In the genomic region with DNA sequence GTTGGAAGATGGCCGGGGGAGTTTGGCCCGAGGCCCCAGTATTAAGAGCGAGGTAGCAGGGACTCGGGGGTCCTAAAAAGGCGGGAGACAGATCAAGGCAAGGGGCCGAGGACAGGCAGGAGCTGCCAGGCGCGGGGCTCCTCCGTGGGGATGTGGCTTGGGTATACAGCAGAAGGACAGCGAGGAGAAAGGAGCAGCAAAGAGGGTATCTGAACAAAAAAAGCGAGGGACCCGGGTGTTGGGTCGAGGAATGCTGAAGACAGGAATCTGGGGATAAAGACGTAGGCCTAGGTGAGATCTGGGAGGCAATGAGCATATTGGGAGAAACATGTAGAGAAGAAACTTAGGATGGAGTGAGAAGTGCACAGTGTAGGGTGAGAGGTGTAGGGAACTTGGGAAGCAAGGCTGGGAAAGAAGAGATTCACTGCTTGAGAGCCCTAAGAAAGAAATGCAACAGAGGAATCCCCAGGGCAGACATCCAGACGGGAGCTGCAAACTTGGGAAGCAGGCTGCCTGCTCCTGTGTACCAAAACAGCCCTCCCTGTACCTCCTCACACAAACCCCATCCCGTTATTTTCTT, we compare ENCODE assay signal across 8 cellular contexts. TPM values are rescaled to one million over a fixed set of nuclear protein-coding genes. Genes with fewer than 3 reads are reported as not detected.
DNase-seq lines count a peak whose midpoint lies in the region; ATAC-seq and FAIRE-seq lines count a peak whose summit lies in the region.

No MANE protein-coding gene starts in this region.

- ATAC-seq in GM19397 (IDR thresholded peaks at IDR 0.05; ENCODE audit: unreplicated experiment) (peak; percentile 26), left lobe of liver (peak; percentile 5)

- H3K36me3 ChIP-seq in BLaER1 (peaks cover 11% of the 10 kb centered on the region; the same call in 1 of the 2 replicates), MG63 (no peaks in the 10 kb centered on the region)

- H3K27ac ChIP-seq in BLaER1: peak overlapping the region; percentile 44; the same call in 1 of the 2 replicates
- H3K27ac ChIP-seq in caudate nucleus (ENCODE audit: low read depth, low read length): peak overlapping the region; percentile 62

- peak overlapping the region; percentile 75 for H3K9ac ChIP-seq in BLaER1

- H3K4me1 ChIP-seq in BLaER1: peaks cover 11% of the 10 kb centered on the region

- peak overlapping the region; percentile 70 for H3K4me3 ChIP-seq in BLaER1
- peak overlapping the region; percentile 47 for H3K4me3 ChIP-seq in MG63

- no peak for FAIRE-seq in RCC 7860 (lab: Jason Lieb, UNC)

- H4K20me1 ChIP-seq in BLaER1: no peaks in the 10 kb centered on the region

- H3K9me3 ChIP-seq in BLaER1: no peaks in the 10 kb centered on the region
- H3K9me3 ChIP-seq in MG63: no peaks in the 10 kb centered on the region

- H3K27me3 ChIP-seq in BLaER1 (no peaks in the 10 kb centered on the region), MG63 (no peaks in the 10 kb centered on the region)

- no peak for DNase-seq in MG63
- DNase-seq in caudate nucleus (lab: John Stamatoyannopoulos, UW): peak in 11 of 61 donors; percentile 24 to 58 (median 30)
- no peak for DNase-seq in left lobe of liver (ENCODE audit: low spot score)
- peak; percentile 34 for DNase-seq in superior temporal gyrus (ENCODE audit: extremely low spot score)
- no peak for DNase-seq in RCC 7860 (ENCODE audit: low spot score)
- no peak for DNase-seq in glomerular visceral epithelial cell (ENCODE audit: extremely low spot score)

- peak overlapping the region; percentile 86 for H3K4me2 ChIP-seq in BLaER1

RNA-seq across cellular contexts. Expression of gene SUOX, which starts 10.9 kb away (rescaled TPM):
- 9.7 and 23.4 TPM in 2 replicates for total RNA-seq in MG63 (2014; rRNA removed; shearing (Covaris generic); ENCODE audit: low replicate concordance)
- total RNA-seq in left lobe of liver: 56.1 TPM

RNA-seq across cellular contexts. Expression of gene IKZF4, which starts 12.9 kb away (rescaled TPM):
- total RNA-seq in MG63 (2014; rRNA removed; shearing (Covaris generic); ENCODE audit: low replicate concordance): 0.30 and 0.54 TPM in 2 replicates
- 2.3 TPM for total RNA-seq in left lobe of liver

RNA-seq across cellular contexts. Expression of gene RPS26, which starts 33.7 kb away (rescaled TPM):
- 313 and 847 TPM in 2 replicates for total RNA-seq in MG63 (2014; rRNA removed; shearing (Covaris generic); ENCODE audit: low replicate concordance)
- total RNA-seq in left lobe of liver: 31.2 TPM

RNA-seq across cellular contexts. Expression of gene RAB5B, which starts 34.1 kb away (rescaled TPM):
- 16.5 and 18.6 TPM in 2 replicates for total RNA-seq in MG63 (2014; rRNA removed; shearing (Covaris generic); ENCODE audit: low replicate concordance)
- 46.5 TPM for total RNA-seq in left lobe of liver

RNA-seq across cellular contexts. Expression of gene CDK2, which starts 41.4 kb away (rescaled TPM):
- 40.9 and 41.8 TPM in 2 replicates for total RNA-seq in MG63 (2014; rRNA removed; shearing (Covaris generic); ENCODE audit: low replicate concordance)
- total RNA-seq in left lobe of liver: 11.0 TPM
